ENCODE assay signal across 8 cellular contexts in genomic region chr2:218569661-218570500, GRCh38. TPM values are rescaled to one million over a fixed set of nuclear protein-coding genes. Genes with fewer than 3 reads are reported as not detected.
DNase-seq lines count a peak whose midpoint lies in the region; ATAC-seq and TF ChIP-seq lines count a peak whose summit lies in the region.

No MANE protein-coding gene starts in this region.

- no peaks in the 10 kb centered on the region for H3K27me3 Mint-ChIP-seq in activated T-helper 2 cell treated with anti-CD3 and anti-CD28 coated beads, Interferon-gamma antibody, Interleukin-2, Interleukin-4, amounts not matched to agents 10 μg/mL and 5 μg/mL and 100 μg/mL, durations not matched to agents 14 hours and 24 hours and 36 hours (ENCODE audit: low read depth)

- peak overlapping the region; percentile 56 for H2AK9ac ChIP-seq in IMR-90 (replicated peaks; ENCODE audit: low read depth, low read length, poor library complexity)

- BruUV-seq in IMR-90 (replicated peaks; lab: Mats Ljungman, UMichigan), result TSS peak; percentile 52

- H2BK120ac ChIP-seq in IMR-90 (ENCODE audit: low read depth, low read length), result peak overlapping the region; percentile 3; the same call in 1 of the 2 replicates

- no peaks in the 10 kb centered on the region for H3K27me3 ChIP-seq in IMR-90 (ENCODE audit: control insufficient read depth, insufficient read depth, low read length)

- no peak for TF ChIP-seq CTCF in IMR-90 (conservative IDR thresholded peaks at IDR 0.05; ENCODE audit: low read depth, low read length)

- H3K9ac ChIP-seq in IMR-90 (ENCODE audit: low read depth, low read length), result peak overlapping the region; percentile 89

- peak overlapping the region; percentile 93 for H3K4me3 Mint-ChIP-seq in activated T-helper 2 cell treated with anti-CD3 and anti-CD28 coated beads, Interferon-gamma antibody, Interleukin-2, Interleukin-4, amounts not matched to agents 10 μg/mL and 5 μg/mL and 100 μg/mL, durations not matched to agents 14 hours and 24 hours and 36 hours (ENCODE audit: low read depth)

- no peak overlapping the region for H2BK20ac ChIP-seq in IMR-90 (ENCODE audit: low read depth, low read length)

- H4K91ac ChIP-seq in IMR-90 (ENCODE audit: insufficient read depth, low read depth, low read length), result peak overlapping the region; percentile 46

- peak overlapping the region; percentile 93 for H3K27ac Mint-ChIP-seq in activated T-helper 2 cell treated with anti-CD3 and anti-CD28 coated beads, Interferon-gamma antibody, Interleukin-2, Interleukin-4, amounts not matched to agents 10 μg/mL and 5 μg/mL and 100 μg/mL, durations not matched to agents 14 hours and 24 hours and 36 hours

- H3K9me3 ChIP-seq in IMR-90 (ENCODE audit: control insufficient read depth, insufficient read depth, low read length), result no peaks in the 10 kb centered on the region

- H4K20me1 ChIP-seq in IMR-90 (ENCODE audit: insufficient read depth, low read length), result peaks cover 16% of the 10 kb centered on the region; the same call in 1 of the 2 replicates

- H3K36me3 Mint-ChIP-seq in activated T-helper 2 cell treated with anti-CD3 and anti-CD28 coated beads, Interferon-gamma antibody, Interleukin-2, Interleukin-4, amounts not matched to agents 10 μg/mL and 5 μg/mL and 100 μg/mL, durations not matched to agents 14 hours and 24 hours and 36 hours (ENCODE audit: low read depth), result peaks cover 64% of the 10 kb centered on the region

- peak overlapping the region; percentile 69 for H3K27ac ChIP-seq in IMR-90 (ENCODE audit: insufficient read depth, low read length)

- H3K36me3 ChIP-seq in IMR-90 (ENCODE audit: control insufficient read depth, insufficient read depth, low read length), result peaks cover 5% of the 10 kb centered on the region

- peak overlapping the region; percentile 55 for H3K23ac ChIP-seq in IMR-90 (ENCODE audit: low read depth, low read length)

- H3K4me2 ChIP-seq in IMR-90 (ENCODE audit: low read depth, low read length), result peak overlapping the region; percentile 91

- H3K14ac ChIP-seq in IMR-90 (replicated peaks; ENCODE audit: low read depth, low read length), result peak overlapping the region; percentile 90

- dilution Hi-C loops in IMR-90 (cut with HindIII; ENCODE audit: low sequenced_read_pairs, unreplicated experiment), result no loop called here

- H3K79me1 ChIP-seq in IMR-90 (ENCODE audit: low read depth in 1 of 2, low read length in 2 of 2), result peaks cover 6 to 57% of the 10 kb centered on the region in 2 experiments

- peak overlapping the region; percentile 91 to 97; a peak in 3 of 4 replicates for H4K8ac ChIP-seq in IMR-90 (ENCODE audit: low read depth in 2 of 2, low read length in 2 of 2)

- peak overlapping the region; percentile 69; the same call in 1 of the 2 replicates for H3K18ac ChIP-seq in IMR-90 (ENCODE audit: low read depth, low read length)

- DNase-seq in COLO829 (ENCODE audit: low spot score) (peak; percentile 34), IMR-90 (peak; percentile 67), hepatic stellate cell (ENCODE audit: low spot score) (peak; percentile 34), skeletal muscle cell (ENCODE audit: low read depth) (no peak)
- DNase-seq in activated T-helper 2 cell treated with anti-CD3 and anti-CD28 coated beads, Interferon-gamma antibody, Interleukin-2, Interleukin-4, amounts not matched to agents 10 μg/mL and 5 μg/mL and 100 μg/mL, durations not matched to agents 14 hours and 24 hours and 36 hours (ENCODE audit: low spot score), result no peak

- no peaks in the 10 kb centered on the region for H3K9me3 Mint-ChIP-seq in activated T-helper 2 cell treated with anti-CD3 and anti-CD28 coated beads, Interferon-gamma antibody, Interleukin-2, Interleukin-4, amounts not matched to agents 10 μg/mL and 5 μg/mL and 100 μg/mL, durations not matched to agents 14 hours and 24 hours and 36 hours

- intact Hi-C loops in IMR-90 (cut with micrococcal nuclease), result loop anchor here (1.0 to 10.0 kb wide), 3 partner anchors 37 to 295 kb away; partner anchors contain the start of genes AAMP, PLCD4 and PNKD
- intact Hi-C loops in activated T-helper 2 cell treated with anti-CD3 and anti-CD28 coated beads, Interferon-gamma antibody, Interleukin-2, Interleukin-4, amounts not matched to agents 10 μg/mL and 5 μg/mL and 100 μg/mL, durations not matched to agents 14 hours and 24 hours and 36 hours (cut with micrococcal nuclease), result loop anchor here (2.0 kb wide), 2 partner anchors 141 to 591 kb away; partner anchors contain the start of genes NHEJ1 and TTLL4

- peak overlapping the region; percentile 92 for H3K56ac ChIP-seq in IMR-90 (ENCODE audit: extremely low read depth, insufficient read depth, low read length)

- H3K4ac ChIP-seq in IMR-90 (ENCODE audit: low read depth, low read length), result peak overlapping the region; percentile 96

- no peaks in the 10 kb centered on the region; the same call in 1 of the 2 replicates for H3K4me1 ChIP-seq in IMR-90 (ENCODE audit: control insufficient read depth, insufficient read depth, low read length)

- H3K4me3 ChIP-seq in IMR-90 (ENCODE audit: insufficient read depth, low read depth, low read length) (peak overlapping the region; percentile 59), skeletal muscle cell (ENCODE audit: low read depth, low read length) (peak overlapping the region; percentile 73)

- TF ChIP-seq RAD21 in IMR-90 (IDR thresholded peaks at IDR 0.05; ENCODE audit: low read length), result no peak

- H2AFZ ChIP-seq in IMR-90 (replicated peaks; ENCODE audit: low read length, poor library complexity), result no peak overlapping the region

- peak overlapping the region; percentile 94 for H2BK5ac ChIP-seq in IMR-90 (ENCODE audit: low read depth, low read length, poor library complexity, severe bottlenecking)

- peaks cover 39% of the 10 kb centered on the region for H3K4me1 Mint-ChIP-seq in activated T-helper 2 cell treated with anti-CD3 and anti-CD28 coated beads, Interferon-gamma antibody, Interleukin-2, Interleukin-4, amounts not matched to agents 10 μg/mL and 5 μg/mL and 100 μg/mL, durations not matched to agents 14 hours and 24 hours and 36 hours (ENCODE audit: low read depth)

- CTCF ChIA-PET in IMR-90 (lab: Yijun Ruan, JAX), result interaction anchor here (0.6 kb wide), 1 partner anchor 159 kb away, joined by 4 read pairs; no protein-coding TSS in a partner anchor

- in situ Hi-C loops in IMR-90 (cut with MboI; ENCODE audit: low sequenced_read_pairs), result no loop called here

- H3K9me1 ChIP-seq in IMR-90 (ENCODE audit: insufficient read depth, low read length), result no peaks in the 10 kb centered on the region

- 0% methylated on average over 2 of the region's 10 CpGs; no CpG with 5 or more reads in 1 of the 2 experiments for WGBS in IMR-90 (ENCODE audit: extremely low coverage in 2 of 2, insufficient read length in 1 of 2), 2 experiments

- H2AK5ac ChIP-seq in IMR-90 (ENCODE audit: low read depth, low read length), result peak overlapping the region; percentile 48

- POLR2A ChIA-PET in IMR-90 (lab: Charles Lee; ENCODE audit: unreplicated experiment), result no interaction called here

- peak; percentile 37; the same call in 1 of the 2 replicates for TF ChIP-seq POLR2A in IMR-90 (IDR thresholded peaks at IDR 0.05; ENCODE audit: low read depth, low read length)

- ATAC-seq in IMR-90 (ENCODE audit: low read depth) (no peak), GM18511 (IDR thresholded peaks at IDR 0.05; ENCODE audit: unreplicated experiment) (no peak), HG03442 (IDR thresholded peaks at IDR 0.05; ENCODE audit: unreplicated experiment) (no peak), GM18861 (IDR thresholded peaks at IDR 0.05; ENCODE audit: unreplicated experiment) (no peak)

- no peak overlapping the region for H2BK15ac ChIP-seq in IMR-90 (ENCODE audit: low read depth, low read length)

- peak overlapping the region; percentile 62 for H4K5ac ChIP-seq in IMR-90 (ENCODE audit: low read depth, low read length)

TF ChIP-seq in IMR-90, 13 proteins besides CTCF, POLR2A, EP300 and RAD21 (continues in another document):
- TF ChIP-seq SMC3 (IDR thresholded peaks at IDR 0.05; ENCODE audit: low read depth, low read length), result no peak
- TF ChIP-seq MAFK (IDR thresholded peaks at IDR 0.05; ENCODE audit: low read depth, low read length), result no peak
- TF ChIP-seq, protein P1, sequence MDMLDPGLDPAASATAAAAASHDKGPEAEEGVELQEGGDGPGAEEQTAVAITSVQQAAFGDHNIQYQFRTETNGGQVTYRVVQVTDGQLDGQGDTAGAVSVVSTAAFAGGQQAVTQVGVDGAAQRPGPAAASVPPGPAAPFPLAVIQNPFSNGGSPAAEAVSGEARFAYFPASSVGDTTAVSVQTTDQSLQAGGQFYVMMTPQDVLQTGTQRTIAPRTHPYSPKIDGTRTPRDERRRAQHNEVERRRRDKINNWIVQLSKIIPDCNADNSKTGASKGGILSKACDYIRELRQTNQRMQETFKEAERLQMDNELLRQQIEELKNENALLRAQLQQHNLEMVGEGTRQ (IDR thresholded peaks at IDR 0.05; ENCODE audit: low read depth, low read length), result peak; percentile 78
- no peak for TF ChIP-seq FOS (IDR thresholded peaks at IDR 0.05; ENCODE audit: low read depth, low read length)
- no peak for TF ChIP-seq CHD1 (IDR thresholded peaks at IDR 0.05; ENCODE audit: low read depth, low read length)
- TF ChIP-seq MXI1 (IDR thresholded peaks at IDR 0.05; ENCODE audit: borderline replicate concordance, low read depth, low read length), result 0 out of 2 replicates have a peak, but pooled peaks have one; percentile 29
- TF ChIP-seq CEBPB (IDR thresholded peaks at IDR 0.05; ENCODE audit: low read depth, low read length), result no peak; the same call in 1 of the 2 replicates

RNA-seq across cellular contexts. Expression of gene CNOT9, which starts 1.2 kb away (rescaled TPM):
- total RNA-seq in IMR-90 (2012; rRNA removed), result 70.5 and 71.0 TPM in 2 replicates
- 33.1 and 35.2 TPM in 2 replicates for polyA plus RNA-seq in IMR-90 (2012; rRNA removed)
- 18.7 and 26.1 TPM in 2 replicates for polyA plus RNA-seq in IMR-90 (2012; cell fraction: cytosol; rRNA removed)
- polyA plus RNA-seq in IMR-90 (2012; cell fraction: nucleus; rRNA removed; ENCODE audit: low replicate concordance), result 32.9 and 63.7 TPM in 2 replicates
- total RNA-seq in activated T-helper 2 cell treated with anti-CD3 and anti-CD28 coated beads, Interferon-gamma antibody, Interleukin-2, Interleukin-4, amounts not matched to agents 10 μg/mL and 5 μg/mL and 100 μg/mL, durations not matched to agents 14 hours and 24 hours and 36 hours, result 127 and 135 TPM in 2 replicates

RNA-seq across cellular contexts. Expression of gene USP37, which starts 1.7 kb away (rescaled TPM):
- 6.5 and 7.5 TPM in 2 replicates for total RNA-seq in IMR-90 (2012; rRNA removed)
- 1.2 and 1.6 TPM in 2 replicates for polyA plus RNA-seq in IMR-90 (2012; rRNA removed)
- 0.25 and 0.26 TPM in 2 replicates for polyA plus RNA-seq in IMR-90 (2012; cell fraction: cytosol; rRNA removed)
- 0.30 and 3.2 TPM in 2 replicates for polyA plus RNA-seq in IMR-90 (2012; cell fraction: nucleus; rRNA removed; ENCODE audit: low replicate concordance)
- 40.7 and 43.7 TPM in 2 replicates for total RNA-seq in activated T-helper 2 cell treated with anti-CD3 and anti-CD28 coated beads, Interferon-gamma antibody, Interleukin-2, Interleukin-4, amounts not matched to agents 10 μg/mL and 5 μg/mL and 100 μg/mL, durations not matched to agents 14 hours and 24 hours and 36 hours

RNA-seq across cellular contexts. Expression of gene PLCD4, which starts 37.8 kb away (rescaled TPM):
- total RNA-seq in IMR-90 (2012; rRNA removed), result 1.4 and 2.0 TPM in 2 replicates
- polyA plus RNA-seq in IMR-90 (2012; rRNA removed), result 1.5 and 1.9 TPM in 2 replicates
- 1.2 and 1.3 TPM in 2 replicates for polyA plus RNA-seq in IMR-90 (2012; cell fraction: cytosol; rRNA removed)
- polyA plus RNA-seq in IMR-90 (2012; cell fraction: nucleus; rRNA removed; ENCODE audit: low replicate concordance), result 7.4 and 15.7 TPM in 2 replicates
- 0.18 and 0.23 TPM in 2 replicates for total RNA-seq in activated T-helper 2 cell treated with anti-CD3 and anti-CD28 coated beads, Interferon-gamma antibody, Interleukin-2, Interleukin-4, amounts not matched to agents 10 μg/mL and 5 μg/mL and 100 μg/mL, durations not matched to agents 14 hours and 24 hours and 36 hours

Comparison
In these comparisons a context has a peak if more than half of its experiments do, and no peak if none do; other contexts are left out.
1. DNase-seq: peak in COLO829 (single experiment), IMR-90 (single experiment) and hepatic stellate cell (single experiment); none in activated T-helper 2 cell treated with anti-CD3 and anti-CD28 coated beads, Interferon-gamma antibody, Interleukin-2, Interleukin-4, amounts not matched to agents 10 μg/mL and 5 μg/mL and 100 μg/mL, durations not matched to agents 14 hours and 24 hours and 36 hours (single experiment) and skeletal muscle cell (single experiment).